ENCODE assay signal across 21 cellular contexts in genomic region chr20:23111307-23111943, GRCh38. TPM values are rescaled to one million over a fixed set of nuclear protein-coding genes. Genes with fewer than 3 reads are reported as not detected.
A peak's percentile ranks its signal among the peaks of the same experiment; 100 is the strongest.
DNase-seq lines count a peak whose midpoint lies in the region; ATAC-seq and TF ChIP-seq lines count a peak whose summit lies in the region.
"Had no signal": no experiment of that assay in that cellular context is flagged by ENCODE, and none has a peak within 500 bp of the region (broad histone marks: within the 10 kb centered on the region; RNA-seq: fewer than 3 reads in every experiment).

No MANE protein-coding gene starts in this region.

- no peak overlapping the region for H3K4me3 ChIP-seq in DND-41 (ENCODE audit: low read depth in 1 of 2, low read length in 2 of 2)
- no peak overlapping the region for H3K4me3 ChIP-seq in left lung
- H3K4me3 ChIP-seq: gastroesophageal sphincter, left ventricle myocardium inferior, prostate gland, sigmoid colon had no signal

- no peaks in the 10 kb centered on the region for H3K79me2 ChIP-seq in DND-41 (ENCODE audit: insufficient read depth, low read length)

- intact Hi-C loops in left lung (cut with DNase I), result no loop called here

- no peak overlapping the region for H3K4me2 ChIP-seq in DND-41 (ENCODE audit: insufficient read depth, low read length)
- H3K4me2 ChIP-seq: KMS-11 had no signal

- no peaks in the 10 kb centered on the region for H3K27me3 ChIP-seq in DND-41 (ENCODE audit: insufficient read depth, low read length, poor library complexity)
- H3K27me3 ChIP-seq in left lung, result no peaks in the 10 kb centered on the region
- H3K27me3 ChIP-seq: gastroesophageal sphincter, sigmoid colon had no signal

- H3K27ac ChIP-seq in DND-41 (ENCODE audit: low read length) (peak overlapping the region; percentile 94; the same call in 1 of the 2 replicates), left lung (no peak overlapping the region)
- H3K27ac ChIP-seq: C4-2B, gastroesophageal sphincter, KMS-11, left ventricle myocardium inferior, prostate gland, sigmoid colon had no signal

- H3K9me3 ChIP-seq in DND-41 (ENCODE audit: insufficient read depth, low read length, severe bottlenecking), result no peaks in the 10 kb centered on the region
- H3K9me3 ChIP-seq in left lung, result no peaks in the 10 kb centered on the region
- H3K9me3 ChIP-seq: gastroesophageal sphincter, left ventricle myocardium inferior, prostate gland, sigmoid colon had no signal

- peaks cover 61% of the 10 kb centered on the region for H3K4me1 ChIP-seq in DND-41 (ENCODE audit: insufficient read depth, low read length)
- H3K4me1 ChIP-seq in left lung, result peaks cover 4 to 52% of the 10 kb centered on the region in 2 donors
- H3K4me1 ChIP-seq: prostate gland had no signal

- no peaks in the 10 kb centered on the region for H4K20me1 ChIP-seq in DND-41 (ENCODE audit: insufficient read depth, low read length)

- DNase-seq in DND-41 (no peak), NCI-H1417 treated with DMSO at 0.1 percent for 48 hours (lab: John Stamatoyannopoulos, UW) (peak; percentile 84), NCI-H69 (lab: John Stamatoyannopoulos, UW) (peak; percentile 66), myocyte (ENCODE audit: low read depth) (peak; percentile 60), left lung (no peak), NCI-H1694 (lab: John Stamatoyannopoulos, UW) (no peak)
- DNase-seq in activated naive CD4-positive, alpha-beta T cell (lab: John Stamatoyannopoulos, UW), result no peak
- DNase-seq: activated CD4-positive, alpha-beta T cell treated with anti-CD3 and anti-CD28 coated beads for 1 hour; activated CD8-positive, alpha-beta memory T cell treated with anti-CD3 and anti-CD28 coated beads for 24 hours; activated effector memory CD4-positive, alpha-beta T cell treated with anti-CD3 and anti-CD28 coated beads, Interleukin-2, amount 50 U/mL, for 16 hours; left ventricle myocardium inferior; NCI-H526 treated with DMSO at 0.1 percent for 48 hours; OCI-M1; sigmoid colon; stimulated activated naive CD4-positive, alpha-beta T cell treated with Interleukin-2 at 50 U/mL for 16 hours; T-helper 2 cell had no signal

- no peak for ATAC-seq in DND-41 (ENCODE audit: insufficient read depth, low read depth)
- no peak for ATAC-seq in left lung
- ATAC-seq: gastroesophageal sphincter, SK-N-SH treated with all-trans-retinoic acid at 6 μM for 48 hours had no signal

- no peak overlapping the region for H2AFZ ChIP-seq in DND-41 (ENCODE audit: low read depth, low read length)

- H3K9ac ChIP-seq in DND-41 (ENCODE audit: low read depth, low read length), result no peak overlapping the region
- H3K9ac ChIP-seq: KMS-11 had no signal

- no peaks in the 10 kb centered on the region for H3K36me3 ChIP-seq in DND-41 (ENCODE audit: insufficient read depth, low read length)
- H3K36me3 ChIP-seq in left lung, result no peaks in the 10 kb centered on the region
- H3K36me3 ChIP-seq: gastroesophageal sphincter, left ventricle myocardium inferior, prostate gland, sigmoid colon had no signal

- no peak for TF ChIP-seq CTCF in DND-41 (IDR thresholded peaks at IDR 0.05; ENCODE audit: borderline replicate concordance, extremely low read depth, low read length, poor library complexity, severe bottlenecking)
- TF ChIP-seq CTCF in left lung (IDR thresholded peaks at IDR 0.05), result no peak

RNA-seq across cellular contexts. Expression of gene CD93, which starts 25.3 kb away (rescaled TPM):
- not detected in 2 replicates for total RNA-seq in myocyte
- polyA plus RNA-seq in myocyte (2012), result not detected
- 100 to 1,000 TPM in 1 of 2 donors, 10 to 100 TPM in 1; 71.2 to 108 TPM for total RNA-seq in left lung

Comparison
In these comparisons a context has a peak if more than half of its experiments do, and no peak if none do; other contexts are left out.
1. DNase-seq: peak in NCI-H1417 treated with DMSO at 0.1 percent for 48 hours (single experiment), NCI-H69 (single experiment) and myocyte (single experiment); none in DND-41 (single experiment), left lung (0 of 2), activated naive CD4-positive, alpha-beta T cell (0 of 4) and NCI-H1694 (single experiment).
2. RNA of gene CD93, which starts 25.3 kb away (total RNA-seq): 71.2 to 108 TPM in left lung; not detected in myocyte; every median in the first group is over 10 times any median in the second.